8 cellular contexts compared by ENCODE assay signal in genomic region chr12:92784795-92785562, GRCh38.
DNase-seq lines count a peak whose midpoint lies in the region; ATAC-seq, FAIRE-seq and TF ChIP-seq lines count a peak whose summit lies in the region.

No MANE protein-coding gene starts in this region.

- no peaks in the 10 kb centered on the region for H3K4me1 ChIP-seq in MM.1S (ENCODE audit: low read length)
- H3K4me1 ChIP-seq in Panc1 (ENCODE audit: control insufficient read depth, insufficient read depth, low read length): no peaks in the 10 kb centered on the region
- peaks cover 9% of the 10 kb centered on the region for H3K4me1 ChIP-seq in upper lobe of right lung

- H3K27me3 Mint-ChIP-seq in central memory CD8-positive, alpha-beta T cell: no peaks in the 10 kb centered on the region

- TF ChIP-seq CTCF in MM.1S (IDR thresholded peaks at IDR 0.05; ENCODE audit: low read length) (peak; percentile 65), Panc1 (IDR thresholded peaks at IDR 0.05) (peak; percentile 65; the same call in 1 of the 2 replicates), upper lobe of right lung (IDR thresholded peaks at IDR 0.05) (peak; percentile 54)

- no TSS peak for BruUV-seq in Panc1 (replicated peaks; lab: Mats Ljungman, UMichigan)

- no peak overlapping the region for H3K4me2 ChIP-seq in MM.1S (ENCODE audit: low read depth, low read length)

- H3K9me3 Mint-ChIP-seq in central memory CD8-positive, alpha-beta T cell: no peaks in the 10 kb centered on the region

- peaks cover 4% of the 10 kb centered on the region for H3K36me3 Mint-ChIP-seq in central memory CD8-positive, alpha-beta T cell (ENCODE audit: insufficient read depth)

- no peaks in the 10 kb centered on the region for H3K9me2 ChIP-seq in MM.1S (replicated peaks; ENCODE audit: insufficient read depth, low read length)

- ATAC-seq in HG02588 (IDR thresholded peaks at IDR 0.05; ENCODE audit: unreplicated experiment): peak; percentile 96
- ATAC-seq in Panc1: peak; percentile 99
- peak; percentile 97 for ATAC-seq in central memory CD8-positive, alpha-beta T cell (replicated peaks; ENCODE audit: extremely low read depth, poor library complexity, severe bottlenecking)
- peak; percentile 96 for ATAC-seq in upper lobe of right lung

- no peak overlapping the region for H3K4me3 Mint-ChIP-seq in central memory CD8-positive, alpha-beta T cell

- H4K20me1 ChIP-seq in MM.1S (ENCODE audit: insufficient read depth, low read length): no peaks in the 10 kb centered on the region

- H3K79me2 ChIP-seq in MM.1S (ENCODE audit: low read length): no peaks in the 10 kb centered on the region

- no peak overlapping the region for H3K4me3 ChIP-seq in MM.1S (ENCODE audit: low read length)
- no peak overlapping the region for H3K4me3 ChIP-seq in Panc1 (ENCODE audit: low read depth in 2 of 2, low read length in 2 of 2)
- no peak overlapping the region for H3K4me3 ChIP-seq in upper lobe of right lung

- H3K4me1 Mint-ChIP-seq in central memory CD8-positive, alpha-beta T cell: no peaks in the 10 kb centered on the region

- DNase-seq in Ammon's horn (ENCODE audit: low spot score) (peak; percentile 68), GM12891 (ENCODE audit: insufficient read length, low spot score) (peak; percentile 6), MM.1S (peak; percentile 80), Panc1 (ENCODE audit: low read depth, low spot score) (peak; percentile 53), left kidney (ENCODE audit: low read depth, low spot score) (peak; percentile 90), upper lobe of right lung (no peak)
- peak in 1 of 2 donors; percentile 17 for DNase-seq in central memory CD8-positive, alpha-beta T cell (ENCODE audit: low spot score in 2 of 2)

- CTCF ChIA-PET in Panc1 (lab: Charles Lee): interaction anchor here (0.6 kb wide), 2 partner anchors 108 to 203 kb away, joined by 5 read pairs; no protein-coding TSS in a partner anchor

- POLR2A ChIA-PET in Panc1 (lab: Charles Lee): interaction anchor here (0.5 kb wide), 1 partner anchor 1462 kb away, joined by 5 read pairs; no protein-coding TSS in a partner anchor

- no peak for TF ChIP-seq POLR2A in GM12891 (IDR thresholded peaks at IDR 0.05; ENCODE audit: low read depth, low read length)

- no peak overlapping the region for H3K9ac ChIP-seq in MM.1S (ENCODE audit: low read length)

- in situ Hi-C loops in Panc1 (cut with HindIII; ENCODE audit: low pct_unique_long_range_greater_than_20kb, low sequenced_read_pairs): no loop called here

- H3K27ac ChIP-seq in MM.1S (ENCODE audit: low read length): no peak overlapping the region
- H3K27ac ChIP-seq in Panc1 (ENCODE audit: low read length): no peak overlapping the region
- H3K27ac ChIP-seq in upper lobe of right lung: no peak overlapping the region

- FAIRE-seq in GM12891 (lab: Jason Lieb, UNC): peak; percentile 97

- H2AFZ ChIP-seq in MM.1S (ENCODE audit: low read length): no peak overlapping the region

- no peaks in the 10 kb centered on the region for H3K27me3 ChIP-seq in MM.1S (replicated peaks; ENCODE audit: insufficient read depth, low read length)
- no peaks in the 10 kb centered on the region for H3K27me3 ChIP-seq in Panc1 (ENCODE audit: control insufficient read depth, insufficient read depth, low read length)
- H3K27me3 ChIP-seq in upper lobe of right lung: no peaks in the 10 kb centered on the region

- intact Hi-C loops in Panc1 (cut with micrococcal nuclease; ENCODE audit: unreplicated experiment): loop anchor here (5.0 to 10.0 kb wide), 3 partner anchors 142 to 612 kb away; partner anchors contain the start of gene EEA1
- intact Hi-C loops in upper lobe of right lung (cut with DNase I): no loop called here

- no peaks in the 10 kb centered on the region for H3F3A ChIP-seq in MM.1S (ENCODE audit: insufficient read depth, low read length)

- H3K9me3 ChIP-seq in MM.1S (replicated peaks; ENCODE audit: insufficient read depth, low read length) (no peaks in the 10 kb centered on the region), Panc1 (ENCODE audit: control insufficient read depth, insufficient read depth, low read depth, low read length) (no peaks in the 10 kb centered on the region), upper lobe of right lung (no peaks in the 10 kb centered on the region)

- no peaks in the 10 kb centered on the region for H3K36me3 ChIP-seq in MM.1S (replicated peaks; ENCODE audit: insufficient read depth, low read length)
- H3K36me3 ChIP-seq in Panc1 (ENCODE audit: control insufficient read depth, insufficient read depth, low read length): no peaks in the 10 kb centered on the region; the same call in 1 of the 2 replicates
- peaks cover 12% of the 10 kb centered on the region for H3K36me3 ChIP-seq in upper lobe of right lung

- H3K27ac Mint-ChIP-seq in central memory CD8-positive, alpha-beta T cell (ENCODE audit: low read depth): no peak overlapping the region

TF ChIP-seq in GM12891, 5 proteins besides CTCF, POLR2A, EP300 and RAD21:
- TF ChIP-seq SPI1 (IDR thresholded peaks at IDR 0.05; ENCODE audit: low read depth, low read length): no peak
- no peak for TF ChIP-seq POLR2AphosphoS5 (IDR thresholded peaks at IDR 0.05; ENCODE audit: low read depth, low read length)
- TF ChIP-seq TAF1 (IDR thresholded peaks at IDR 0.05; ENCODE audit: low read depth, low read length): no peak
- no peak for TF ChIP-seq POU2F2 (IDR thresholded peaks at IDR 0.05; ENCODE audit: low read depth, low read length)
- no peak for TF ChIP-seq PAX5 (IDR thresholded peaks at IDR 0.05; ENCODE audit: insufficient read depth, low read length, severe bottlenecking)
